ENCODE assay signal across 8 cellular contexts in the genomic region with DNA sequence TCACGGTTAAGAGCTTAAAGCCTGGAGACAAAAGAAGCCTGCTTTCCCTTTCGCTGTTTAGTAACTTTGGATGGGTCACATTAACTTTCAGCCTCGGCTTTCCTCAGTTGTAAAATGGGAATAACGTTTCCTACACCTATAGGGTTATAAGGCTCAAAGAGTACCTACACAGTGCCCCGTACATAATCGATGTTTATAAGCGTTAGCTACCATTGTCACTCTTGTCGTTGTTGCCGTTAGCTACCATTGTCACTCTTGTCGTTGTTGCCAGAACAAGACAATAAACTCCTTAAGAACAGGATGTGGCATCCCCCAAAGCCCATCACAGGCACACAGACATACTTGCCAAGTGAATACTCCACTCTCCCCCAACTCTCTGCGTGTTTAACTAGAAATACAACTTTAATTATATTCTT.
DNase-seq lines count a peak whose midpoint lies in the region; ATAC-seq and TF ChIP-seq lines count a peak whose summit lies in the region.

No MANE protein-coding gene starts in this region.

- DNase-seq in NCI-H82 (lab: John Stamatoyannopoulos, UW) (peak; percentile 29), NCI-H82 treated with DMSO at 0.1 percent for 48 hours (lab: John Stamatoyannopoulos, UW; ENCODE audit: unreplicated experiment) (no peak), NCI-H345 (lab: John Stamatoyannopoulos, UW) (peak; percentile 65), HEK293T (ENCODE audit: extremely low spot score) (no peak)

- POLR2A ChIA-PET in HEK293T (lab: Yijun Ruan, JAX), result no interaction called here

- H3K9me3 ChIP-seq in duodenal mucosa (ENCODE audit: control insufficient read depth in 1 of 2, low read length in 2 of 2) (no peaks in the 10 kb centered on the region), neutrophil (no peaks in the 10 kb centered on the region)

- CTCF ChIA-PET in HEK293T (lab: Yijun Ruan, JAX), result no interaction called here

- peak overlapping the region; percentile 72 for H3K27ac ChIP-seq in duodenal mucosa (ENCODE audit: low read depth, low read length)
- no peak overlapping the region for H3K27ac ChIP-seq in neutrophil

- no peak for TF ChIP-seq CTCF in neutrophil (IDR thresholded peaks at IDR 0.05)

- H3K36me3 ChIP-seq in duodenal mucosa (ENCODE audit: control insufficient read depth in 1 of 2, insufficient read depth in 2 of 2, low read length in 2 of 2) (no peaks in the 10 kb centered on the region), neutrophil (no peaks in the 10 kb centered on the region)

- H3K9ac ChIP-seq in duodenal mucosa (ENCODE audit: low read depth in 1 of 2, low read length in 2 of 2), result peak overlapping the region; percentile 55 to 72

- H3K27me3 ChIP-seq in duodenal mucosa (ENCODE audit: control insufficient read depth in 1 of 2, insufficient read depth in 2 of 2, low read length in 2 of 2) (no peaks in the 10 kb centered on the region), neutrophil (peaks cover 87% of the 10 kb centered on the region)

- no peak for ATAC-seq in HG03520 (IDR thresholded peaks at IDR 0.05; ENCODE audit: unreplicated experiment)
- no peak for ATAC-seq in GM21528 (IDR thresholded peaks at IDR 0.05; ENCODE audit: low FRiP score, unreplicated experiment)

- H3K4me3 ChIP-seq in duodenal mucosa (ENCODE audit: low read depth in 1 of 2, low read length in 2 of 2), result peak overlapping the region; percentile 77 to 85
- H3K4me3 ChIP-seq in neutrophil (ENCODE audit: low read depth in 1 of 2, low read length in 1 of 2), result peak overlapping the region; percentile 58 to 73

- peaks cover 37 to 41% of the 10 kb centered on the region in 2 donors for H3K4me1 ChIP-seq in duodenal mucosa (ENCODE audit: control insufficient read depth in 1 of 2, insufficient read depth in 2 of 2, low read length in 2 of 2)
- H3K4me1 ChIP-seq in neutrophil (ENCODE audit: control insufficient read depth in 1 of 2, insufficient read depth in 1 of 2, low read depth in 1 of 2, low read length in 1 of 2), result peaks cover 24 to 29% of the 10 kb centered on the region in 2 experiments

TF ChIP-seq in HEK293T, 16 proteins besides CTCF, POLR2A, EP300 and RAD21:
- TF ChIP-seq LEF1 (IDR thresholded peaks at IDR 0.05; ENCODE audit: borderline replicate concordance), result no peak
- no peak for TF ChIP-seq TARDBP (IDR thresholded peaks at IDR 0.05)
- no peak for TF ChIP-seq FOXA1 (IDR thresholded peaks at IDR 0.05)
- TF ChIP-seq FOXM1 (IDR thresholded peaks at IDR 0.05; ENCODE audit: borderline replicate concordance), result no peak
- TF ChIP-seq L3MBTL2 (conservative IDR thresholded peaks at IDR 0.05), result no peak
- TF ChIP-seq NFRKB (IDR thresholded peaks at IDR 0.05), result no peak
- no peak for TF ChIP-seq ARNT (IDR thresholded peaks at IDR 0.05)
- no peak for TF ChIP-seq CTBP1 (IDR thresholded peaks at IDR 0.05; ENCODE audit: borderline replicate concordance)
- TF ChIP-seq BHLHE40 (IDR thresholded peaks at IDR 0.05; ENCODE audit: borderline replicate concordance), result no peak
- no peak for TF ChIP-seq FOXK2 (IDR thresholded peaks at IDR 0.05)
- no peak for TF ChIP-seq SUZ12 (IDR thresholded peaks at IDR 0.05)
- TF ChIP-seq ZNF384 (IDR thresholded peaks at IDR 0.05), result no peak
- no peak for TF ChIP-seq SP1 (IDR thresholded peaks at IDR 0.05)
- TF ChIP-seq HDGF (IDR thresholded peaks at IDR 0.05; ENCODE audit: borderline replicate concordance), result no peak
- TF ChIP-seq, protein P1, sequence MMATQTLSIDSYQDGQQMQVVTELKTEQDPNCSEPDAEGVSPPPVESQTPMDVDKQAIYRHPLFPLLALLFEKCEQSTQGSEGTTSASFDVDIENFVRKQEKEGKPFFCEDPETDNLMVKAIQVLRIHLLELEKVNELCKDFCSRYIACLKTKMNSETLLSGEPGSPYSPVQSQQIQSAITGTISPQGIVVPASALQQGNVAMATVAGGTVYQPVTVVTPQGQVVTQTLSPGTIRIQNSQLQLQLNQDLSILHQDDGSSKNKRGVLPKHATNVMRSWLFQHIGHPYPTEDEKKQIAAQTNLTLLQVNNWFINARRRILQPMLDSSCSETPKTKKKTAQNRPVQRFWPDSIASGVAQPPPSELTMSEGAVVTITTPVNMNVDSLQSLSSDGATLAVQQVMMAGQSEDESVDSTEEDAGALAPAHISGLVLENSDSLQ (IDR thresholded peaks at IDR 0.05), result no peak
- no peak for TF ChIP-seq ELF4 (IDR thresholded peaks at IDR 0.05)

Comparison
In these comparisons a context has a peak if more than half of its experiments do, and no peak if none do; other contexts are left out.
1. DNase-seq: peak in NCI-H82 (single experiment) and NCI-H345 (single experiment); none in NCI-H82 treated with DMSO at 0.1 percent for 48 hours (single experiment) and HEK293T (single experiment).